ENCODE assay signal across 38 cellular contexts in genomic region chr19:32273483-32273882, GRCh38.
"Had no signal": no experiment of that assay in that cellular context is flagged by ENCODE, and none has a peak within 500 bp of the region (broad histone marks: within the 10 kb centered on the region; RNA-seq: fewer than 3 reads in every experiment).

No MANE protein-coding gene starts in this region.

- H3K36me3 ChIP-seq: adrenal gland, ascending aorta, brain microvascular endothelial cell, breast epithelium, cardiac muscle cell had no signal

- H3K9me3 Mint-ChIP-seq: activated naive CD4-positive, alpha-beta T cell treated with anti-CD3 and anti-CD28 coated beads, Interleukin-2, amount 10 ng/mL, durations not matched to agents 7 days and 5 days; activated naive CD8-positive, alpha-beta T cell treated with anti-CD3 and anti-CD28 coated beads, Interleukin-2, amount 10 ng/mL, durations not matched to agents 7 days and 5 days; activated T-helper 1 cell treated with anti-CD3 and anti-CD28 coated beads, Interleukin-12 subunit alpha, Interleukin-12 subunit beta, Interleukin-2, Interleukin-4 antibody, amounts not matched to agents 30 ng/mL and 10 ng/mL and 1 ng/mL, durations not matched to agents 14 hours and 24 hours and 36 hours; activated T-helper 2 cell treated with anti-CD3 and anti-CD28 coated beads, Interferon-gamma antibody, Interleukin-2, Interleukin-4, amounts not matched to agents 10 μg/mL and 5 μg/mL and 100 μg/mL, durations not matched to agents 14 hours and 24 hours and 36 hours had no signal

- H3K27me3 ChIP-seq: ascending aorta, body of pancreas, brain microvascular endothelial cell, breast epithelium had no signal

- H3K4me3 ChIP-seq: adrenal gland, ascending aorta, body of pancreas, breast epithelium, cardiac muscle cell had no signal

- ATAC-seq: activated naive CD4-positive, alpha-beta T cell treated with anti-CD3 and anti-CD28 coated beads, Interleukin-2, amount 50 U/mL, for 72 hours; activated naive CD8-positive, alpha-beta T cell treated with anti-CD3 and anti-CD28 coated beads, Interleukin-2, amount 50 U/mL, for 24 hours; activated T-cell treated with anti-CD3 and anti-CD28 coated beads, Interleukin-2, amount 50 U/mL, for 4 hours; activated T-cell treated with anti-CD3 and anti-CD28 coated beads, Interleukin-2, amount 50 U/mL, for 72 hours; activated T-helper 17 cell treated with anti-CD3 and anti-CD28 coated beads, Interleukin-2, amount 50 U/mL, for 72 hours; body of pancreas had no signal

- H3K27me3 Mint-ChIP-seq: activated naive CD4-positive, alpha-beta T cell treated with anti-CD3 and anti-CD28 coated beads, Interleukin-2, amount 10 ng/mL, durations not matched to agents 7 days and 5 days had no signal

- H3K9me3 ChIP-seq: adrenal gland, ascending aorta, body of pancreas had no signal

- H3K36me3 Mint-ChIP-seq: activated naive CD4-positive, alpha-beta T cell treated with anti-CD3 and anti-CD28 coated beads, Interleukin-2, amount 10 ng/mL, durations not matched to agents 7 days and 5 days; activated naive CD8-positive, alpha-beta T cell; activated naive CD8-positive, alpha-beta T cell treated with anti-CD3 and anti-CD28 coated beads for 36 hours; activated naive CD8-positive, alpha-beta T cell treated with anti-CD3 and anti-CD28 coated beads, Interleukin-2, amount 10 ng/mL, durations not matched to agents 7 days and 5 days; brain had no signal

- H3K4me1 ChIP-seq: adrenal gland, ascending aorta, body of pancreas, breast epithelium had no signal

- H3K27ac Mint-ChIP-seq: activated naive CD4-positive, alpha-beta T cell treated with anti-CD3 and anti-CD28 coated beads for 36 hours; activated naive CD4-positive, alpha-beta T cell treated with anti-CD3 and anti-CD28 coated beads, Interleukin-2, amount 10 ng/mL, durations not matched to agents 7 days and 5 days; activated naive CD4-positive, alpha-beta T cell treated with anti-CD3 and anti-CD28 coated beads, Interleukin-2, amount 50 U/mL, for 24 hours; activated naive CD4-positive, alpha-beta T cell treated with anti-CD3 and anti-CD28 coated beads, Interleukin-2, amount 50 U/mL, for 72 hours; activated naive CD8-positive, alpha-beta T cell; activated naive CD8-positive, alpha-beta T cell treated with anti-CD3 and anti-CD28 coated beads for 36 hours; activated naive CD8-positive, alpha-beta T cell treated with anti-CD3 and anti-CD28 coated beads, Interleukin-2, amount 10 ng/mL, durations not matched to agents 7 days and 5 days; activated naive CD8-positive, alpha-beta T cell treated with anti-CD3 and anti-CD28 coated beads, Interleukin-2, amount 50 U/mL, for 24 hours; activated T-cell treated with anti-CD3 and anti-CD28 coated beads, Interleukin-2, amount 50 U/mL, for 24 hours; activated T-cell treated with anti-CD3 and anti-CD28 coated beads, Interleukin-2, amount 50 U/mL, for 72 hours; activated T-helper 1 cell treated with anti-CD3 and anti-CD28 coated beads, Interleukin-12 subunit alpha, Interleukin-12 subunit beta, Interleukin-2, Interleukin-4 antibody, amounts not matched to agents 30 ng/mL and 10 ng/mL and 1 ng/mL, durations not matched to agents 14 hours and 24 hours and 36 hours; activated T-helper 17 cell treated with anti-CD3 and anti-CD28 coated beads, Interleukin-2, amount 50 U/mL, for 72 hours; activated T-helper 2 cell treated with anti-CD3 and anti-CD28 coated beads, Interferon-gamma antibody, Interleukin-2, Interleukin-4, amounts not matched to agents 10 μg/mL and 5 μg/mL and 100 μg/mL, durations not matched to agents 14 hours and 24 hours and 36 hours; brain had no signal

- DNase-seq: activated effector memory CD4-positive, alpha-beta T cell treated with anti-CD3 and anti-CD28 coated beads, Interleukin-2, amount 50 U/mL, for 16 hours; activated effector memory CD4-positive, alpha-beta T cell treated with Interleukin-2 at 50 U/mL for 16 hours; activated gamma-delta T cell; activated gamma-delta T cell treated with Interleukin-2 at 50 U/mL for 16 hours; activated naive CD4-positive, alpha-beta T cell; activated naive CD4-positive, alpha-beta T cell treated with anti-CD3 and anti-CD28 coated beads for 36 hours; activated naive CD4-positive, alpha-beta T cell treated with anti-CD3 and anti-CD28 coated beads, Interleukin-2, amount 10 ng/mL, durations not matched to agents 7 days and 5 days; activated naive CD4-positive, alpha-beta T cell treated with anti-CD3 and anti-CD28 coated beads, Interleukin-2, amount 50 U/mL, for 16 hours; activated naive CD4-positive, alpha-beta T cell treated with Interleukin-2 at 50 U/mL for 16 hours; activated naive CD8-positive, alpha-beta T cell treated with anti-CD3 and anti-CD28 coated beads for 36 hours; activated naive CD8-positive, alpha-beta T cell treated with anti-CD3 and anti-CD28 coated beads, Interleukin-2, amount 10 ng/mL, durations not matched to agents 7 days and 5 days; activated naive CD8-positive, alpha-beta T cell treated with anti-CD3 and anti-CD28 coated beads, Interleukin-2, amount 50 U/mL, for 24 hours; activated T-cell treated with anti-CD3 and anti-CD28 coated beads, Interleukin-2, amount 50 U/mL, for 1 hour; activated T-cell treated with anti-CD3 and anti-CD28 coated beads, Interleukin-2, amount 50 U/mL, for 24 hours; activated T-cell treated with anti-CD3 and anti-CD28 coated beads, Interleukin-2, amount 50 U/mL, for 4 hours; activated T-cell treated with anti-CD3 and anti-CD28 coated beads, Interleukin-2, amount 50 U/mL, for 48 hours; activated T-cell treated with anti-CD3 and anti-CD28 coated beads, Interleukin-2, amount 50 U/mL, for 72 hours; adrenal gland; amniotic stem cell; amygdala; anterior cingulate cortex; aorta; body of pancreas; brain microvascular endothelial cell; caudate nucleus; central memory CD4-positive, alpha-beta T cell; cerebellar nuclear complex had no signal

- H3K4me1 Mint-ChIP-seq: activated naive CD4-positive, alpha-beta T cell treated with anti-CD3 and anti-CD28 coated beads, Interleukin-2, amount 10 ng/mL, durations not matched to agents 7 days and 5 days; activated naive CD4-positive, alpha-beta T cell treated with anti-CD3 and anti-CD28 coated beads, Interleukin-2, amount 50 U/mL, for 24 hours; activated naive CD8-positive, alpha-beta T cell treated with anti-CD3 and anti-CD28 coated beads for 36 hours; activated naive CD8-positive, alpha-beta T cell treated with anti-CD3 and anti-CD28 coated beads, Interleukin-2, amount 10 ng/mL, durations not matched to agents 7 days and 5 days; activated naive CD8-positive, alpha-beta T cell treated with anti-CD3 and anti-CD28 coated beads, Interleukin-2, amount 50 U/mL, for 24 hours; activated T-helper 17 cell treated with anti-CD3 and anti-CD28 coated beads, Interleukin-2, amount 50 U/mL, for 72 hours; brain; central memory CD8-positive, alpha-beta T cell had no signal

- H3K4me3 Mint-ChIP-seq: activated naive CD4-positive, alpha-beta T cell treated with anti-CD3 and anti-CD28 coated beads for 36 hours; activated naive CD4-positive, alpha-beta T cell treated with anti-CD3 and anti-CD28 coated beads, Interleukin-2, amount 10 ng/mL, durations not matched to agents 7 days and 5 days; activated naive CD4-positive, alpha-beta T cell treated with anti-CD3 and anti-CD28 coated beads, Interleukin-2, amount 50 U/mL, for 24 hours; activated naive CD8-positive, alpha-beta T cell; activated naive CD8-positive, alpha-beta T cell treated with anti-CD3 and anti-CD28 coated beads for 36 hours; activated naive CD8-positive, alpha-beta T cell treated with anti-CD3 and anti-CD28 coated beads, Interleukin-2, amount 10 ng/mL, durations not matched to agents 7 days and 5 days; activated naive CD8-positive, alpha-beta T cell treated with anti-CD3 and anti-CD28 coated beads, Interleukin-2, amount 50 U/mL, for 24 hours; activated T-cell treated with anti-CD3 and anti-CD28 coated beads, Interleukin-2, amount 50 U/mL, for 24 hours; activated T-cell treated with anti-CD3 and anti-CD28 coated beads, Interleukin-2, amount 50 U/mL, for 4 hours; activated T-cell treated with anti-CD3 and anti-CD28 coated beads, Interleukin-2, amount 50 U/mL, for 72 hours; activated T-helper 1 cell treated with anti-CD3 and anti-CD28 coated beads, Interleukin-12 subunit alpha, Interleukin-12 subunit beta, Interleukin-2, Interleukin-4 antibody, amounts not matched to agents 30 ng/mL and 10 ng/mL and 1 ng/mL, durations not matched to agents 14 hours and 24 hours and 36 hours; activated T-helper 17 cell treated with anti-CD3 and anti-CD28 coated beads, Interleukin-2, amount 50 U/mL, for 72 hours; brain; central memory CD8-positive, alpha-beta T cell had no signal

- H3K27ac ChIP-seq: adrenal gland, ascending aorta, body of pancreas, brain microvascular endothelial cell, breast epithelium, cardiac muscle cell had no signal
